20 cellular contexts compared by ENCODE assay signal in genomic region chr2:153156743-153157142, GRCh38.
"Had no signal": no experiment of that assay in that cellular context is flagged by ENCODE, and none has a peak within 500 bp of the region (broad histone marks: within the 10 kb centered on the region; RNA-seq: fewer than 3 reads in every experiment).

No MANE protein-coding gene starts in this region.

- H3K9me3 ChIP-seq: MG63 had no signal

- DNase-seq: Karpas-422, KBM-7, MG63, NCI-H1092 treated with DMSO at 0.1 percent for 48 hours, NCI-H1436, NCI-H187, NCI-H2029, NCI-H2081 treated with DMSO at 0.1 percent for 48 hours, NCI-H2171 treated with DMSO at 0.1 percent for 48 hours, NCI-H345, NCI-H446 treated with DMSO at 0.1 percent for 48 hours, NCI-H524, NCI-H526 treated with DMSO at 0.1 percent for 48 hours, NCI-H748 treated with DMSO at 0.1 percent for 48 hours, PC-3, SHP77, SW 1271, T-cell had no signal

- H3K4me1 Mint-ChIP-seq: T-cell had no signal

- H3K36me3 ChIP-seq: MG63 had no signal

- H3K4me3 Mint-ChIP-seq: T-cell had no signal

- H3K4me3 ChIP-seq: MG63 had no signal

- H3K36me3 Mint-ChIP-seq: T-cell had no signal

- ATAC-seq: Panc1, PC-3, T-cell had no signal

- H3K27me3 Mint-ChIP-seq: T-cell had no signal

- H3K27me3 ChIP-seq: MG63 had no signal

- H3K27ac Mint-ChIP-seq: T-cell had no signal

- H3K27ac ChIP-seq: RWPE1 had no signal
